15 cellular contexts compared by ENCODE assay signal in genomic region chr10:75664968-75665367, GRCh38.
DNase-seq lines count a peak whose midpoint lies in the region; ATAC-seq, FAIRE-seq and TF ChIP-seq lines count a peak whose summit lies in the region.
"Had no signal": no experiment of that assay in that cellular context is flagged by ENCODE, and none has a peak within 500 bp of the region (broad histone marks: within the 10 kb centered on the region; RNA-seq: fewer than 3 reads in every experiment).

No MANE protein-coding gene starts in this region.

- H3K4me2 ChIP-seq in HepG2 (ENCODE audit: low read depth, low read length): no peak overlapping the region
- H3K4me2 ChIP-seq: BLaER1 treated with 17β-estradiol and CSF1 and Interleukin-3, amounts not matched to agents 10 nM and 100 nM had no signal

- no peak for ATAC-seq in HepG2
- peak; percentile 21 for ATAC-seq in left lobe of liver
- ATAC-seq: CD8-positive, alpha-beta T cell had no signal

- no peaks in the 10 kb centered on the region for H4K20me1 ChIP-seq in HepG2 (ENCODE audit: insufficient read depth, low read length)
- H4K20me1 ChIP-seq: BLaER1 treated with 17β-estradiol and CSF1 and Interleukin-3, amounts not matched to agents 10 nM and 100 nM had no signal

- H3K4me1 ChIP-seq in liver (ENCODE audit: control insufficient read depth in 4 of 4, insufficient read depth in 4 of 4, low read length in 3 of 4) (peaks cover 7 to 29% (median 13%) of the 10 kb centered on the region in 4 donors), HepG2 (ENCODE audit: insufficient read depth, low read length) (peaks cover 20% of the 10 kb centered on the region), thyroid gland (peaks cover 16 to 40% of the 10 kb centered on the region in 2 donors)
- H3K4me1 ChIP-seq: BLaER1 treated with 17β-estradiol and CSF1 and Interleukin-3, amounts not matched to agents 10 nM and 100 nM had no signal

- no peak overlapping the region for H3K9ac ChIP-seq in liver (ENCODE audit: low read depth in 1 of 2, low read length in 2 of 2)
- no peak overlapping the region for H3K9ac ChIP-seq in HepG2 (ENCODE audit: insufficient read depth, low read depth, low read length)
- H3K9ac ChIP-seq: BLaER1 treated with 17β-estradiol and CSF1 and Interleukin-3, amounts not matched to agents 10 nM and 100 nM had no signal

- WGBS in liver: 54% methylated on average over 3 of the region's 3 CpGs
- 93% methylated on average over 3 of the region's 3 CpGs for WGBS in HepG2 (ENCODE audit: low lambda C conversion rate)
- WGBS in thyroid gland, 2 donors: 95 to 98% methylated on average over 3 of the region's 3 CpGs

- intact Hi-C loops in HepG2 (cut with micrococcal nuclease; ENCODE audit: unreplicated experiment) (no loop called here), thyroid gland (cut with DNase I) (no loop called here)

- TF ChIP-seq CTCF in liver (IDR thresholded peaks at IDR 0.05; ENCODE audit: low read depth, low read length, missing input control) (no peak), HepG2 (CRISPR knock-in tag; IDR thresholded peaks at IDR 0.05) (no peak), thyroid gland (IDR thresholded peaks at IDR 0.05) (no peak)

- TF ChIP-seq POLR2A in HepG2 (IDR thresholded peaks at IDR 0.05; ENCODE audit: insufficient read depth in 1 of 2, low read depth in 2 of 2, low read length in 2 of 2) (no peak), thyroid gland (IDR thresholded peaks at IDR 0.05) (no peak)

- H3K36me3 ChIP-seq in liver (ENCODE audit: control insufficient read depth in 4 of 4, insufficient read depth in 3 of 4, low read depth in 1 of 4, low read length in 3 of 4): no peaks in the 10 kb centered on the region
- no peaks in the 10 kb centered on the region; a peak in 1 of 5 replicates for H3K36me3 ChIP-seq in HepG2 (replicated peaks in 1 of 2; ENCODE audit: control insufficient read depth in 1 of 2, insufficient read depth in 2 of 2, low read length in 2 of 2)
- no peaks in the 10 kb centered on the region for H3K36me3 ChIP-seq in thyroid gland
- H3K36me3 ChIP-seq: BLaER1 treated with 17β-estradiol and CSF1 and Interleukin-3, amounts not matched to agents 10 nM and 100 nM had no signal

- POLR2A ChIA-PET in HepG2 (lab: Yijun Ruan, JAX): no interaction called here

- no peak overlapping the region for H2AFZ ChIP-seq in HepG2 (ENCODE audit: low read length)

- TF ChIP-seq RAD21 in liver (IDR thresholded peaks at IDR 0.05) (peak in 1 of 2 donors; percentile 23), HepG2 (CRISPR knock-in tag; IDR thresholded peaks at IDR 0.05) (no peak)

- no peaks in the 10 kb centered on the region for H3K27me3 ChIP-seq in liver (ENCODE audit: control insufficient read depth in 4 of 4, insufficient read depth in 4 of 4, low read length in 3 of 4)
- no peaks in the 10 kb centered on the region for H3K27me3 ChIP-seq in HepG2 (ENCODE audit: control insufficient read depth in 1 of 2, insufficient read depth in 2 of 2, low read length in 2 of 2)
- no peaks in the 10 kb centered on the region for H3K27me3 ChIP-seq in thyroid gland
- H3K27me3 ChIP-seq: BLaER1 treated with 17β-estradiol and CSF1 and Interleukin-3, amounts not matched to agents 10 nM and 100 nM had no signal

- no peaks in the 10 kb centered on the region for H3K79me2 ChIP-seq in HepG2 (ENCODE audit: insufficient read depth, low read length)

- H3K27ac ChIP-seq in liver (ENCODE audit: low read depth in 1 of 2, low read length in 2 of 2) (peak overlapping the region; percentile 69 to 78), HepG2 (ENCODE audit: extremely low read length, insufficient read depth, low read length) (no peak overlapping the region), thyroid gland (peak overlapping the region in 2 of 3 donors; percentile 61 to 76)
- H3K27ac ChIP-seq: BLaER1 treated with 17β-estradiol and CSF1 and Interleukin-3, amounts not matched to agents 10 nM and 100 nM had no signal

- CTCF ChIA-PET in HepG2 (lab: Yijun Ruan, JAX; ENCODE audit: low intra/inter-chr PET ratio, low total read pairs): no interaction called here

- TF ChIP-seq EP300 in HepG2 (IDR thresholded peaks at IDR 0.05; ENCODE audit: low read depth in 2 of 2, low read length in 2 of 2) (no peak), HepG2 (CRISPR knock-in tag; IDR thresholded peaks at IDR 0.05; ENCODE audit: borderline replicate concordance) (no peak)

- DNase-seq in HepG2 (ENCODE audit: low spot score) (no peak), left lobe of liver (ENCODE audit: low spot score) (no peak), thyroid gland (no peak), D341Med (ENCODE audit: low spot score) (no peak), DMS53 treated with DMSO at 0.1 percent for 48 hours (lab: John Stamatoyannopoulos, UW; ENCODE audit: unreplicated experiment) (no peak), DMS 273 (lab: John Stamatoyannopoulos, UW; ENCODE audit: unreplicated experiment) (no peak)
- DNase-seq: 8988T; Calu3; CD8-positive, alpha-beta T cell; DMS79; GF-D8; GOT3; H9 had no signal

- no TSS peak for BruUV-seq in HepG2 (replicated peaks; lab: Mats Ljungman, UMichigan)

- no peak for FAIRE-seq in HepG2 (lab: Jason Lieb, UNC)

- H3K9me3 ChIP-seq in liver (ENCODE audit: control insufficient read depth in 4 of 4, low read length in 3 of 4) (no peaks in the 10 kb centered on the region), HepG2 (ENCODE audit: low read length) (0 out of 2 replicates have a peak, but pooled peaks cover 2% of the 10 kb centered on the region), thyroid gland (no peaks in the 10 kb centered on the region)

- in situ Hi-C loops in HepG2 (cut with HindIII; ENCODE audit: extremely low pct_ligation_motif_present, low pct_unique_long_range_greater_than_20kb): no loop called here

- H3K4me3 ChIP-seq in liver (ENCODE audit: low read depth in 1 of 3, low read length in 3 of 3): no peak overlapping the region
- H3K4me3 ChIP-seq in HepG2 (replicated peaks in 1 of 3; ENCODE audit: insufficient read depth in 1 of 3, low read depth in 2 of 3, low read length in 3 of 3): no peak overlapping the region
- H3K4me3 ChIP-seq in thyroid gland (replicated peaks in 1 of 3): no peak overlapping the region
- H3K4me3 ChIP-seq: BLaER1 treated with 17β-estradiol and CSF1 and Interleukin-3, amounts not matched to agents 10 nM and 100 nM had no signal

TF ChIP-seq in liver, 16 proteins besides CTCF, POLR2A, EP300 and RAD21:
- TF ChIP-seq, protein P1, sequence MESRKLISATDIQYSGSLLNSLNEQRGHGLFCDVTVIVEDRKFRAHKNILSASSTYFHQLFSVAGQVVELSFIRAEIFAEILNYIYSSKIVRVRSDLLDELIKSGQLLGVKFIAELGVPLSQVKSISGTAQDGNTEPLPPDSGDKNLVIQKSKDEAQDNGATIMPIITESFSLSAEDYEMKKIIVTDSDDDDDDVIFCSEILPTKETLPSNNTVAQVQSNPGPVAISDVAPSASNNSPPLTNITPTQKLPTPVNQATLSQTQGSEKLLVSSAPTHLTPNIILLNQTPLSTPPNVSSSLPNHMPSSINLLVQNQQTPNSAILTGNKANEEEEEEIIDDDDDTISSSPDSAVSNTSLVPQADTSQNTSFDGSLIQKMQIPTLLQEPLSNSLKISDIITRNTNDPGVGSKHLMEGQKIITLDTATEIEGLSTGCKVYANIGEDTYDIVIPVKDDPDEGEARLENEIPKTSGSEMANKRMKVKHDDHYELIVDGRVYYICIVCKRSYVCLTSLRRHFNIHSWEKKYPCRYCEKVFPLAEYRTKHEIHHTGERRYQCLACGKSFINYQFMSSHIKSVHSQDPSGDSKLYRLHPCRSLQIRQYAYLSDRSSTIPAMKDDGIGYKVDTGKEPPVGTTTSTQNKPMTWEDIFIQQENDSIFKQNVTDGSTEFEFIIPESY (IDR thresholded peaks at IDR 0.05): no peak
- peak in 1 of 2 donors; percentile 23 for TF ChIP-seq HNF4A (conservative IDR thresholded peaks at IDR 0.05)

TF ChIP-seq in HepG2, 621 proteins besides CTCF, POLR2A, EP300 and RAD21:
- TF ChIP-seq, protein P2, sequence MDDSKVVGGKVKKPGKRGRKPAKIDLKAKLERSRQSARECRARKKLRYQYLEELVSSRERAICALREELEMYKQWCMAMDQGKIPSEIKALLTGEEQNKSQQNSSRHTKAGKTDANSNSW (CRISPR knock-in tag; IDR thresholded peaks at IDR 0.05; ENCODE audit: borderline replicate concordance): no peak
- TF ChIP-seq RFXANK (CRISPR knock-in tag; IDR thresholded peaks at IDR 0.05) (no peak), HHEX (CRISPR knock-in tag; IDR thresholded peaks at IDR 0.05) (no peak), RFX5 (IDR thresholded peaks at IDR 0.05; ENCODE audit: low read depth, low read length) (no peak)
- TF ChIP-seq, protein P3, sequence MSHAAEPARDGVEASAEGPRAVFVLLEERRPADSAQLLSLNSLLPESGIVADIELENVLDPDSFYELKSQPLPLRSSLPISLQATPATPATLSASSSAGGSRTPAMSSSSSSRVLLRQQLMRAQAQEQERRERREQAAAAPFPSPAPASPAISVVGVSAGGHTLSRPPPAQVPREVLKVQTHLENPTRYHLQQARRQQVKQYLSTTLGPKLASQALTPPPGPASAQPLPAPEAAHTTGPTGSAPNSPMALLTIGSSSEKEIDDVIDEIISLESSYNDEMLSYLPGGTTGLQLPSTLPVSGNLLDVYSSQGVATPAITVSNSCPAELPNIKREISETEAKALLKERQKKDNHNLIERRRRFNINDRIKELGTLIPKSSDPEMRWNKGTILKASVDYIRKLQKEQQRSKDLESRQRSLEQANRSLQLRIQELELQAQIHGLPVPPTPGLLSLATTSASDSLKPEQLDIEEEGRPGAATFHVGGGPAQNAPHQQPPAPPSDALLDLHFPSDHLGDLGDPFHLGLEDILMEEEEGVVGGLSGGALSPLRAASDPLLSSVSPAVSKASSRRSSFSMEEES (CRISPR knock-in tag; IDR thresholded peaks at IDR 0.05): no peak
